Comparison of ENCODE assay signal across 9 cellular contexts in genomic region chr1:232793944-232794343, GRCh38. TPM values are rescaled to one million over a fixed set of nuclear protein-coding genes. Genes with fewer than 3 reads are reported as not detected.
DNase-seq lines count a peak whose midpoint lies in the region; ATAC-seq and TF ChIP-seq lines count a peak whose summit lies in the region.
"Had no signal": no experiment of that assay in that cellular context is flagged by ENCODE, and none has a peak within 500 bp of the region (broad histone marks: within the 10 kb centered on the region; RNA-seq: fewer than 3 reads in every experiment).

No MANE protein-coding gene starts in this region.

- CTCF ChIA-PET in PC-3 (lab: Charles Lee) = interaction anchor here (0.5 kb wide), 1 partner anchor 164 kb away, joined by 3 read pairs; the partner anchor contains the start of gene SIPA1L2

- ATAC-seq in HG03432 (IDR thresholded peaks at IDR 0.05; ENCODE audit: unreplicated experiment) (peak; percentile 75), PC-3 (peak; percentile 98), HG02588 (IDR thresholded peaks at IDR 0.05; ENCODE audit: unreplicated experiment) (no peak), GM21737 (IDR thresholded peaks at IDR 0.05; ENCODE audit: unreplicated experiment) (no peak)
- ATAC-seq: K562 had no signal

- no peak overlapping the region for H3K4me3 ChIP-seq in PC-3 (ENCODE audit: low read length)
- H3K4me3 ChIP-seq: K562 had no signal

- BruUV-seq in PC-3 (replicated peaks; lab: Mats Ljungman, UMichigan) = no TSS peak

- no peaks in the 10 kb centered on the region for H3K36me3 ChIP-seq in PC-3 (ENCODE audit: low read depth, low read length)

- H3K27me3 ChIP-seq in PC-3 (ENCODE audit: low read length) = no peaks in the 10 kb centered on the region

- POLR2A ChIA-PET in PC-3 (lab: Charles Lee; ENCODE audit: unreplicated experiment) = interaction anchor here (0.5 to 0.7 kb wide), 2 partner anchors 314 to 367 kb away, joined by 3 to 8 read pairs; no protein-coding TSS in a partner anchor

- no peak overlapping the region for H3K27ac ChIP-seq in PC-3 (ENCODE audit: low read length)

- no peaks in the 10 kb centered on the region for H3K9me3 ChIP-seq in PC-3 (ENCODE audit: low read length)

- intact Hi-C loops in PC-3 (cut with micrococcal nuclease) = loop anchor here (1.0 kb wide), 1 partner anchor 158 kb away; no protein-coding TSS in a partner anchor

- peak; percentile 50; the same call in 1 of the 2 replicates for TF ChIP-seq CTCF in PC-3 (conservative IDR thresholded peaks at IDR 0.05; ENCODE audit: low read depth, low read length)

- H3F3A ChIP-seq in PC-3 (ENCODE audit: low read length, unreplicated experiment) = no peaks in the 10 kb centered on the region

- DNase-seq in DMS53 treated with DMSO at 0.1 percent for 48 hours (lab: John Stamatoyannopoulos, UW; ENCODE audit: unreplicated experiment) (peak; percentile 84), PC-3 (peak; percentile 78), glomerular visceral epithelial cell (ENCODE audit: extremely low spot score) (peak; percentile 63), cortex of kidney (lab: John Stamatoyannopoulos, UW) (no peak)
- no peak for DNase-seq in stimulated activated naive CD4-positive, alpha-beta T cell treated with Interleukin-2 at 50 U/mL for 16 hours (lab: John Stamatoyannopoulos, UW)

- H3K4me1 ChIP-seq in PC-3 (ENCODE audit: insufficient read depth, low read length) = peaks cover 12% of the 10 kb centered on the region

- peak overlapping the region; percentile 39 for H3K4me2 ChIP-seq in PC-3 (ENCODE audit: low read length)

- no peaks in the 10 kb centered on the region for H4K20me1 ChIP-seq in PC-3 (ENCODE audit: low read length)

- H3K9me2 ChIP-seq in PC-3 (replicated peaks; ENCODE audit: low read length) = no peaks in the 10 kb centered on the region

- no peaks in the 10 kb centered on the region for H3K79me2 ChIP-seq in PC-3 (ENCODE audit: low read length)

- H2AFZ ChIP-seq in PC-3 (ENCODE audit: low read length) = peak overlapping the region; percentile 51

- no peak overlapping the region for H3K9ac ChIP-seq in PC-3 (ENCODE audit: low read length)

RNA-seq across cellular contexts. Expression of gene MAP10, which starts 11.3 kb away (rescaled TPM):
- not detected in 2 replicates for total RNA-seq in PC-3 (2014; rRNA removed)

Comparison
In these comparisons a context has a peak if more than half of its experiments do, and no peak if none do; other contexts are left out.
1. DNase-seq: peak in DMS53 treated with DMSO at 0.1 percent for 48 hours (single experiment), PC-3 (single experiment) and glomerular visceral epithelial cell (single experiment); none in cortex of kidney (single experiment) and stimulated activated naive CD4-positive, alpha-beta T cell treated with Interleukin-2 at 50 U/mL for 16 hours (single experiment).
2. ATAC-seq: peak in HG03432 (single experiment) and PC-3 (single experiment); none in HG02588 (single experiment) and GM21737 (single experiment).